9 cellular contexts compared by ENCODE assay signal in the genomic region with DNA sequence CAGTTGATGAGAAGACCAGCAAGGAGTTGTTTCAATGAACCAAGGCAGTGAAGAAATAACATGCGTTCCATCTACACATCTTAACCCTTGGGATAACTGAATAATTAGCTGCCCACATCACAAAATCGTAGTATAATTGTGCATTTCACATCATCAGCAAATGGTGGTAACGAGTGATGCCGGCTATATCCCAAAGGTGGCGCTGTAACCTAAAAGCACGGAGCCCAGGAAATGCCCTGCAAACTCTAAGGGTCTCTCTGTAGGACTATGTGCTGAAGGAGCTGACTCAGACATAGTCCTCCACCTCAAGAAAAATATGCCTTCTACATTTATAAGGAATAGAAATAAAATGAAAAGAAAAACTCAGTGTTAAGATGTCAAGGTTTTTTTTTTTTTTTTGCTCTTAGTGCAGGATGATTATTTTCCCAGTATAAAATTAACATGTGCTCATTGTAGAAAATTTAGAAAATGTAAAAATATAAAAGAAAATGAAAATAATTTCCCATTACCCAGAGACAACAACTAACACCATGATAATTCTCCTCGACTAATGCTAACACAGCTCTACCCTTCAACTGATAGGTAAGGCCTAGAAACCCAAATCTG. TPM values are rescaled to one million over a fixed set of nuclear protein-coding genes. Genes with fewer than 3 reads are reported as not detected.
DNase-seq lines count a peak whose midpoint lies in the region; ATAC-seq, FAIRE-seq and TF ChIP-seq lines count a peak whose summit lies in the region.
"Had no signal": no experiment of that assay in that cellular context is flagged by ENCODE, and none has a peak within 500 bp of the region (broad histone marks: within the 10 kb centered on the region; RNA-seq: fewer than 3 reads in every experiment).

No MANE protein-coding gene starts in this region.

- H3K4me1 ChIP-seq in GM23338 (ENCODE audit: insufficient read depth) (no peaks in the 10 kb centered on the region), pancreas (no peaks in the 10 kb centered on the region), aorta (ENCODE audit: control insufficient read depth in 1 of 2, insufficient read depth in 2 of 2, low read length in 2 of 2) (no peaks in the 10 kb centered on the region)

- H3K9me3 ChIP-seq in pancreas, result no peaks in the 10 kb centered on the region
- H3K9me3 ChIP-seq in aorta (ENCODE audit: control insufficient read depth, low read length), result peaks cover 2% of the 10 kb centered on the region

- H3F3A ChIP-seq in GM23338 (replicated peaks; ENCODE audit: low read depth), result no peaks in the 10 kb centered on the region

- H2AFZ ChIP-seq in GM23338, result no peak overlapping the region

- intact Hi-C loops in pancreas (cut with DNase I), result no loop called here
- intact Hi-C loops in aorta (cut with DNase I), result no loop called here

- TF ChIP-seq CTCF in GM23338 (conservative IDR thresholded peaks at IDR 0.05; ENCODE audit: low read depth in 2 of 2) (peak; percentile 96), NB4 (IDR thresholded peaks at IDR 0.05; ENCODE audit: low read depth, low read length) (peak; percentile 85), chondrocyte (IDR thresholded peaks at IDR 0.05) (peak; percentile 85), pancreas (IDR thresholded peaks at IDR 0.05) (peak in 3 of 4 donors; percentile 29 to 38 (median 38))

- DNase-seq in NCI-H345 (lab: John Stamatoyannopoulos, UW) (peak; percentile 25), NCI-H345 treated with DMSO at 0.1 percent for 48 hours (lab: John Stamatoyannopoulos, UW; ENCODE audit: unreplicated experiment) (no peak), GM23338 (ENCODE audit: low spot score) (peak; percentile 83), NB4 (ENCODE audit: low read depth) (peak; percentile 63), chondrocyte (ENCODE audit: low spot score) (no peak), pancreas (peak in 1 of 6 donors; percentile 17), aorta (no peak)
- DNase-seq in activated naive CD4-positive, alpha-beta T cell (lab: John Stamatoyannopoulos, UW), result no peak

- H3K79me2 ChIP-seq in GM23338 (replicated peaks; ENCODE audit: insufficient read depth), result no peaks in the 10 kb centered on the region

- H3K4me1 Mint-ChIP-seq in GM23338 (peaks cover 8% of the 10 kb centered on the region), chondrocyte (ENCODE audit: low read depth) (no peaks in the 10 kb centered on the region)
- H3K4me1 Mint-ChIP-seq: CD4-positive, CD25-positive, alpha-beta regulatory T cell had no signal

- H3K36me3 ChIP-seq in GM23338 (ENCODE audit: insufficient read depth) (no peaks in the 10 kb centered on the region), pancreas (no peaks in the 10 kb centered on the region), aorta (ENCODE audit: control insufficient read depth in 1 of 2, insufficient read depth in 2 of 2, low read length in 1 of 2) (no peaks in the 10 kb centered on the region)

- H3K4me3 ChIP-seq in GM23338, result no peak overlapping the region
- H3K4me3 ChIP-seq in NB4 (ENCODE audit: low read depth, low read length), result no peak overlapping the region
- no peak overlapping the region for H3K4me3 ChIP-seq in pancreas
- H3K4me3 ChIP-seq in aorta (ENCODE audit: low read length in 2 of 2), result no peak overlapping the region

- no peak overlapping the region for H3K4me2 ChIP-seq in GM23338

- H3K36me3 Mint-ChIP-seq in GM23338 (ENCODE audit: low read depth) (no peaks in the 10 kb centered on the region), chondrocyte (ENCODE audit: low read depth) (no peaks in the 10 kb centered on the region)
- H3K36me3 Mint-ChIP-seq: CD4-positive, CD25-positive, alpha-beta regulatory T cell had no signal

- no peak overlapping the region for H3K27ac ChIP-seq in GM23338 (ENCODE audit: low read depth)
- no peak overlapping the region for H3K27ac ChIP-seq in pancreas
- no peak overlapping the region for H3K27ac ChIP-seq in aorta (ENCODE audit: low read depth in 1 of 2, low read length in 2 of 2)

- FAIRE-seq in pancreas (lab: Jason Lieb, UNC), result no peak

- no peaks in the 10 kb centered on the region for H4K20me1 ChIP-seq in GM23338 (replicated peaks; ENCODE audit: insufficient read depth)

- H3K4me3 Mint-ChIP-seq in GM23338, result no peak overlapping the region
- H3K4me3 Mint-ChIP-seq in chondrocyte (ENCODE audit: unreplicated experiment), result no peak overlapping the region
- H3K4me3 Mint-ChIP-seq: CD4-positive, CD25-positive, alpha-beta regulatory T cell had no signal

- WGBS in pancreas, 2 donors, result 34 to 36% methylated on average over 7 of the region's 7 CpGs
- 31 to 32% methylated on average over 7 of the region's 7 CpGs for WGBS in aorta, 2 donors

- no peaks in the 10 kb centered on the region for H3K9me2 ChIP-seq in GM23338 (ENCODE audit: insufficient read depth)

- ATAC-seq in GM23338 (peak; percentile 96), pancreas (peak in 3 of 4 donors; percentile 57 to 70 (median 64)), aorta (ENCODE audit: low FRiP score) (no peak)

- H3K9me3 Mint-ChIP-seq in GM23338, result no peaks in the 10 kb centered on the region
- no peaks in the 10 kb centered on the region for H3K9me3 Mint-ChIP-seq in chondrocyte (ENCODE audit: low read depth)

- H3K27me3 ChIP-seq in GM23338 (ENCODE audit: insufficient read depth), result no peaks in the 10 kb centered on the region
- H3K27me3 ChIP-seq in pancreas, result no peaks in the 10 kb centered on the region
- H3K27me3 ChIP-seq in aorta (ENCODE audit: control insufficient read depth in 1 of 2, insufficient read depth in 2 of 2, low read length in 1 of 2), result no peaks in the 10 kb centered on the region

- H3K27me3 Mint-ChIP-seq in GM23338 (ENCODE audit: insufficient read depth, low read depth, poor library complexity) (no peaks in the 10 kb centered on the region), chondrocyte (ENCODE audit: low read depth) (peaks cover 6% of the 10 kb centered on the region)
- H3K27me3 Mint-ChIP-seq: CD4-positive, CD25-positive, alpha-beta regulatory T cell had no signal

- TF ChIP-seq POLR2A in NB4 (IDR thresholded peaks at IDR 0.05; ENCODE audit: extremely low read depth, insufficient read length), result no peak

- peak overlapping the region; percentile 24; the same call in 1 of the 2 replicates for H3K27ac Mint-ChIP-seq in GM23338
- no peak overlapping the region for H3K27ac Mint-ChIP-seq in chondrocyte (ENCODE audit: unreplicated experiment)
- H3K27ac Mint-ChIP-seq: CD4-positive, CD25-positive, alpha-beta regulatory T cell had no signal

TF ChIP-seq in GM23338, 12 proteins besides CTCF, POLR2A, EP300 and RAD21 (continues in another document):
- no peak for TF ChIP-seq EZH2phosphoT487 (IDR thresholded peaks at IDR 0.05; ENCODE audit: unreplicated experiment)
- no peak for TF ChIP-seq ZNF114 (CRISPR knock-in tag; IDR thresholded peaks at IDR 0.05)

RNA-seq across cellular contexts. Expression of gene DSG3, which starts 23.1 kb away (rescaled TPM):
- total RNA-seq in GM23338 (2014; rRNA removed; shearing (Covaris generic)), result 0.24 TPM in 1 of 2 replicates, not detected in the other
- polyA plus RNA-seq in GM23338 (2016; fragmentation: Nextera tagmentation; extraction: Ambion mirVana), result 0.05 and 0.07 TPM in 2 replicates
- not detected in 3 replicates for total RNA-seq in chondrocyte
- not detected for total RNA-seq in pancreas
- under 1 TPM in 1 of 2 donors, not detected in 1; 0.02 TPM for polyA plus RNA-seq in pancreas
- total RNA-seq in aorta, result not detected
- under 1 TPM; 0.08 to 0.50 TPM for polyA plus RNA-seq in aorta
- total RNA-seq: CD4-positive, CD25-positive, alpha-beta regulatory T cell had no signal
- polyA plus RNA-seq: CD4-positive, CD25-positive, alpha-beta regulatory T cell had no signal

RNA-seq across cellular contexts. Expression of gene DSG4, which starts 47.9 kb away (rescaled TPM):
- total RNA-seq in GM23338 (2014; rRNA removed; shearing (Covaris generic)), result not detected in 2 replicates
- not detected in 2 replicates for polyA plus RNA-seq in GM23338 (2016; fragmentation: Nextera tagmentation; extraction: Ambion mirVana)
- total RNA-seq in chondrocyte, result not detected in 3 replicates
- not detected for total RNA-seq in pancreas
- polyA plus RNA-seq in pancreas, result not detected
- total RNA-seq in aorta, result not detected
- not detected for polyA plus RNA-seq in aorta
- total RNA-seq: CD4-positive, CD25-positive, alpha-beta regulatory T cell had no signal
- polyA plus RNA-seq: CD4-positive, CD25-positive, alpha-beta regulatory T cell had no signal

Comparison
In these comparisons a context has a peak if more than half of its experiments do, and no peak if none do; other contexts are left out.
1. DNase-seq: peak in NCI-H345 (single experiment), GM23338 (single experiment) and NB4 (single experiment); none in NCI-H345 treated with DMSO at 0.1 percent for 48 hours (single experiment), chondrocyte (single experiment), activated naive CD4-positive, alpha-beta T cell (0 of 4) and aorta (0 of 2).
2. CTCF ChIP-seq: peak in every context shown above with its lines; median percentile 96 in GM23338; 85 in NB4; 85 in chondrocyte; 38 in pancreas.